ENCODE assay signal across 22 cellular contexts in genomic region chr22:17883356-17883755, GRCh38.
DNase-seq lines count a peak whose midpoint lies in the region; ATAC-seq and TF ChIP-seq lines count a peak whose summit lies in the region.
"Had no signal": no experiment of that assay in that cellular context is flagged by ENCODE, and none has a peak within 500 bp of the region (broad histone marks: within the 10 kb centered on the region; RNA-seq: fewer than 3 reads in every experiment).

No MANE protein-coding gene starts in this region.

- H3K4me3 ChIP-seq in left ventricle myocardium inferior (no peak overlapping the region), esophagus squamous epithelium (no peak overlapping the region), rectal smooth muscle tissue (ENCODE audit: low read length) (no peak overlapping the region), vagina (no peak overlapping the region), adrenal gland (no peak overlapping the region)

- H3K36me3 ChIP-seq in left ventricle myocardium inferior (peaks cover 88% of the 10 kb centered on the region), esophagus squamous epithelium (peaks cover 0 to 91% (median 6%) of the 10 kb centered on the region in 3 donors), rectal smooth muscle tissue (ENCODE audit: control insufficient read depth, insufficient read depth, low read length) (peaks cover 61% of the 10 kb centered on the region), vagina (peaks cover 0 to 41% of the 10 kb centered on the region in 2 donors), adrenal gland (replicated peaks in 1 of 2) (peaks cover 0 to 53% of the 10 kb centered on the region in 2 donors)

- ATAC-seq in Right ventricle myocardium superior (ENCODE audit: poor library complexity) (no peak), HG02884 (IDR thresholded peaks at IDR 0.05; ENCODE audit: unreplicated experiment) (no peak)
- ATAC-seq: Panc1, SK-N-SH treated with all-trans-retinoic acid at 6 μM for 48 hours had no signal

- TF ChIP-seq CTCF in left ventricle myocardium inferior (IDR thresholded peaks at IDR 0.05; ENCODE audit: borderline replicate concordance) = no peak
- no peak for TF ChIP-seq CTCF in esophagus squamous epithelium (IDR thresholded peaks at IDR 0.05)
- TF ChIP-seq CTCF in vagina (IDR thresholded peaks at IDR 0.05) = no peak
- TF ChIP-seq CTCF in adrenal gland (IDR thresholded peaks at IDR 0.05) = no peak

- DNase-seq in left ventricle myocardium inferior = no peak
- no peak for DNase-seq in Right ventricle myocardium superior
- no peak for DNase-seq in esophagus squamous epithelium (lab: John Stamatoyannopoulos, UW)
- no peak for DNase-seq in vagina (ENCODE audit: extremely low spot score in 2 of 2)
- no peak for DNase-seq in adrenal gland
- no peak for DNase-seq in activated CD8-positive, alpha-beta memory T cell treated with anti-CD3 and anti-CD28 coated beads for 24 hours
- DNase-seq: Calu3, DMS79 treated with DMSO at 0.1 percent for 48 hours, GF-D8, IMR-90, KG1, NCI-H1048, NCI-H1417, NCI-H1694, NCI-H2081, NCI-H2227 treated with DMSO at 0.1 percent for 48 hours, NCI-H510A, NCI-H69 had no signal

- H3K4me1 ChIP-seq in left ventricle myocardium inferior = peaks cover 55% of the 10 kb centered on the region
- peaks cover 0 to 21% (median 13%) of the 10 kb centered on the region in 3 donors for H3K4me1 ChIP-seq in esophagus squamous epithelium
- no peaks in the 10 kb centered on the region for H3K4me1 ChIP-seq in rectal smooth muscle tissue (ENCODE audit: control insufficient read depth, insufficient read depth, low read length)
- H3K4me1 ChIP-seq in vagina = no peaks in the 10 kb centered on the region
- no peaks in the 10 kb centered on the region for H3K4me1 ChIP-seq in adrenal gland (replicated peaks in 1 of 2)

- peak overlapping the region; percentile 16 for H3K9ac ChIP-seq in rectal smooth muscle tissue (ENCODE audit: low read length)

- H3K9me3 ChIP-seq in left ventricle myocardium inferior (replicated peaks) = no peaks in the 10 kb centered on the region
- H3K9me3 ChIP-seq in esophagus squamous epithelium = no peaks in the 10 kb centered on the region
- H3K9me3 ChIP-seq in vagina = no peaks in the 10 kb centered on the region
- H3K9me3 ChIP-seq in adrenal gland (replicated peaks in 1 of 3) = no peaks in the 10 kb centered on the region

- intact Hi-C loops in left ventricle myocardium inferior (cut with micrococcal nuclease) = no loop called here
- intact Hi-C loops in Right ventricle myocardium superior (cut with DNase I) = no loop called here
- intact Hi-C loops in esophagus squamous epithelium (cut with DNase I) = no loop called here
- intact Hi-C loops in vagina (cut with DNase I) = no loop called here
- intact Hi-C loops in adrenal gland (cut with DNase I) = no loop called here

- WGBS in esophagus squamous epithelium, 2 donors = 83 to 95% methylated on average over 8 of the region's 9 CpGs
- 90 to 94% (median 93%) methylated on average over 9 of the region's 9 CpGs for WGBS in adrenal gland, 4 donors

- H3K27me3 ChIP-seq in left ventricle myocardium inferior (ENCODE audit: low read depth) = no peaks in the 10 kb centered on the region
- no peaks in the 10 kb centered on the region for H3K27me3 ChIP-seq in esophagus squamous epithelium
- H3K27me3 ChIP-seq in rectal smooth muscle tissue (ENCODE audit: control insufficient read depth, insufficient read depth, low read length) = no peaks in the 10 kb centered on the region
- H3K27me3 ChIP-seq in vagina = no peaks in the 10 kb centered on the region
- H3K27me3 ChIP-seq in adrenal gland = no peaks in the 10 kb centered on the region

- TF ChIP-seq POLR2A in esophagus squamous epithelium (IDR thresholded peaks at IDR 0.05) (no peak), vagina (IDR thresholded peaks at IDR 0.05) (no peak), adrenal gland (IDR thresholded peaks at IDR 0.05) (no peak)

- H3K27ac ChIP-seq in left ventricle myocardium inferior (replicated peaks) = peak overlapping the region; percentile 49
- peak overlapping the region in 3 of 4 donors; percentile 51 to 64 (median 52) for H3K27ac ChIP-seq in esophagus squamous epithelium
- H3K27ac ChIP-seq in rectal smooth muscle tissue (ENCODE audit: low read depth, low read length) = no peak overlapping the region
- H3K27ac ChIP-seq in vagina = peak overlapping the region; percentile 24
- H3K27ac ChIP-seq in adrenal gland = no peak overlapping the region

Comparison
In these comparisons a context has a peak if more than half of its experiments do, and no peak if none do; other contexts are left out.
1. H3K27ac ChIP-seq: peak in left ventricle myocardium inferior (single experiment), esophagus squamous epithelium (3 of 4) and vagina (single experiment); none in rectal smooth muscle tissue (single experiment) and adrenal gland (0 of 5).